Comparison of ENCODE assay signal across 24 cellular contexts in the genomic region with DNA sequence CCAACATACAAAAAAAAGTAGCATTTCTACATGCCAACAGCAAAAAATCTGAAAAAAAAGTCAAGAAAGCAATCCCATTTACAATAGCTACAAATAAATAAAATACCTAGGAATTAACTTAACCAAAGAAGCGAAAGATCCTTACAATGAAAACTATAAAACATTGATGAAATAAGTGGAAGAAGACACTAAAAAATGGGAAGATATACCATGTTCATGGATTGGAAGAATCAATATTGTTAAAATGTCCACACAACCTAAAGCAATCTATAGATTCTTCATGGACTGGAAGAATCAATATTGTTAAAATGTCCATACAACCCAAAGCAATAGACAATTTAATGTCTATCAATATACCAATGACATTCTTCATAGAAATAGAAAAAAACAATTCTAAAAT.
"Had no signal": no experiment of that assay in that cellular context is flagged by ENCODE, and none has a peak within 500 bp of the region (broad histone marks: within the 10 kb centered on the region; RNA-seq: fewer than 3 reads in every experiment).

No MANE protein-coding gene starts in this region.

- H3K9me3 ChIP-seq: colonic mucosa had no signal

- DNase-seq: colonic mucosa; cortex of kidney; dermis blood vessel endothelial cell; dorsolateral prefrontal cortex; effector CD4-positive, alpha-beta T cell; effector CD8-positive, alpha-beta T cell; effector memory CD4-positive, alpha-beta T cell; effector memory CD8-positive, alpha-beta T cell; endodermal cell; erythroblast; esophagus squamous epithelium; foreskin fibroblast; foreskin keratinocyte; foreskin melanocyte; gastrocnemius medialis; glutamatergic neuron; head of caudate nucleus; heart left ventricle; heart right ventricle had no signal

- H3K4me1 ChIP-seq: colonic mucosa, foreskin keratinocyte, gastrocnemius medialis had no signal

- H3K4me3 Mint-ChIP-seq: dendritic cell treated with granulocyte-macrophage colony-stimulating factor and Interleukin-4, amounts not matched to agents 40 ng/mL and 50 ng/mL, for 4 days; effector memory CD8-positive, alpha-beta T cell; endodermal cell had no signal

- H3K27me3 Mint-ChIP-seq: dendritic cell treated with granulocyte-macrophage colony-stimulating factor and Interleukin-4, amounts not matched to agents 40 ng/mL and 50 ng/mL, for 4 days; effector memory CD8-positive, alpha-beta T cell had no signal

- H3K4me3 ChIP-seq: colonic mucosa, coronary artery, dorsolateral prefrontal cortex, esophagus muscularis mucosa, esophagus squamous epithelium, gastrocnemius medialis, gastroesophageal sphincter, heart left ventricle, heart right ventricle had no signal

- H3K36me3 ChIP-seq: colonic mucosa, esophagus muscularis mucosa, esophagus squamous epithelium, gastrocnemius medialis, gastroesophageal sphincter, heart left ventricle, heart right ventricle had no signal

- H3K27ac ChIP-seq: colonic mucosa, coronary artery, dorsolateral prefrontal cortex, epithelial cell of prostate, esophagus muscularis mucosa, esophagus squamous epithelium, foreskin keratinocyte, gastrocnemius medialis, gastroesophageal sphincter, heart left ventricle, heart right ventricle had no signal

- H3K27ac Mint-ChIP-seq: dendritic cell treated with granulocyte-macrophage colony-stimulating factor and Interleukin-4, amounts not matched to agents 40 ng/mL and 50 ng/mL, for 4 days; effector memory CD8-positive, alpha-beta T cell; endodermal cell had no signal
